In genomic region chr12:30582943-30583342, GRCh38 we compare ENCODE assay signal across 22 cellular contexts.
"Had no signal": no experiment of that assay in that cellular context is flagged by ENCODE, and none has a peak within 500 bp of the region (broad histone marks: within the 10 kb centered on the region; RNA-seq: fewer than 3 reads in every experiment).

No MANE protein-coding gene starts in this region.

- H3K27ac ChIP-seq: esophagus squamous epithelium, left ventricle myocardium inferior had no signal

- H3K27me3 ChIP-seq: esophagus squamous epithelium had no signal

- FAIRE-seq: kidney had no signal

- DNase-seq: activated B cell treated with CpG ODN at 0.5 μM for 24 hours; activated CD4-positive, alpha-beta memory T cell treated with anti-CD3 and anti-CD28 coated beads, Interleukin-2, amount 10 ng/mL, durations not matched to agents 7 days and 5 days; activated CD4-positive, alpha-beta T cell treated with anti-CD3 and anti-CD28 coated beads for 48 hours; activated CD8-positive, alpha-beta memory T cell treated with anti-CD3 and anti-CD28 coated beads, Interleukin-2, amount 10 ng/mL, durations not matched to agents 7 days and 5 days; activated naive CD4-positive, alpha-beta T cell treated with Interleukin-2 at 50 U/mL for 16 hours; activated naive CD8-positive, alpha-beta T cell treated with anti-CD3 and anti-CD28 coated beads, Interleukin-2, amount 10 ng/mL, durations not matched to agents 7 days and 5 days; activated T-cell treated with anti-CD3 and anti-CD28 coated beads, Interleukin-2, amount 50 U/mL, for 1 hour; amygdala; effector CD8-positive, alpha-beta T cell; esophagus squamous epithelium; foreskin fibroblast; glutamatergic neuron; hippocampal formation; kidney; left ventricle myocardium inferior; occipital lobe; stimulated activated CD4-positive, alpha-beta T cell treated with anti-CD3 and anti-CD28 coated beads, Interleukin-12 subunit alpha, Interleukin-12 subunit beta, amount 100 ng/mL, for 4 hours; stimulated activated CD4-positive, alpha-beta T cell treated with anti-CD3 and anti-CD28 coated beads, Interleukin-1b, Interleukin-23, amount 100 ng/mL, for 48 hours; stimulated activated CD8-positive, alpha-beta memory T cell treated with anti-CD3 and anti-CD28 coated beads, Interleukin-4, amount 100 ng/mL, for 48 hours; stimulated activated naive CD4-positive, alpha-beta T cell; T-helper 1 cell; T-helper 9 cell had no signal

- H3K4me1 ChIP-seq: esophagus squamous epithelium, left ventricle myocardium inferior had no signal

- H3K36me3 ChIP-seq: esophagus squamous epithelium, left ventricle myocardium inferior had no signal

- H3K4me3 ChIP-seq: esophagus squamous epithelium, left ventricle myocardium inferior had no signal

- H3K9me3 ChIP-seq: esophagus squamous epithelium, left ventricle myocardium inferior had no signal
